ENCODE assay signal across 10 cellular contexts in genomic region chr11:105244157-105244820, GRCh38.
DNase-seq lines count a peak whose midpoint lies in the region; ATAC-seq and TF ChIP-seq lines count a peak whose summit lies in the region.
"Had no signal": no experiment of that assay in that cellular context is flagged by ENCODE, and none has a peak within 500 bp of the region (broad histone marks: within the 10 kb centered on the region; RNA-seq: fewer than 3 reads in every experiment).

No MANE protein-coding gene starts in this region.

- CTCF ChIA-PET in activated CD8-positive, alpha-beta T cell treated with anti-CD3 and anti-CD28 coated beads, Interleukin-2, amount 10 ng/mL, durations not matched to agents 7 days and 5 days (lab: Charles Lee): no interaction called here

- DNase-seq in KBM-7: peak; percentile 5
- peak in 2 of 4 donors; percentile 7 to 49 for DNase-seq in body of pancreas
- DNase-seq in kidney glomerular epithelial cell (lab: John Stamatoyannopoulos, UW): peak; percentile 70
- no peak for DNase-seq in midbrain (lab: John Stamatoyannopoulos, UW)
- DNase-seq in globus pallidus (ENCODE audit: low spot score): no peak
- DNase-seq in activated CD8-positive, alpha-beta T cell treated with anti-CD3 and anti-CD28 coated beads, Interleukin-2, amount 10 ng/mL, durations not matched to agents 7 days and 5 days: no peak
- DNase-seq: stimulated activated naive CD8-positive, alpha-beta T cell treated with anti-CD3 and anti-CD28 coated beads, Interleukin-15, Interleukin-2, amounts not matched to agents 100 U/mL and 50 U/mL, for 24 hours had no signal

- peak overlapping the region; percentile 68 for H2AFZ ChIP-seq in ACC112 (ENCODE audit: low read length, unreplicated experiment)

- H3K27ac Mint-ChIP-seq in activated CD8-positive, alpha-beta T cell treated with anti-CD3 and anti-CD28 coated beads, Interleukin-2, amount 10 ng/mL, durations not matched to agents 7 days and 5 days: no peak overlapping the region

- H3K4me1 Mint-ChIP-seq in activated CD8-positive, alpha-beta T cell treated with anti-CD3 and anti-CD28 coated beads, Interleukin-2, amount 10 ng/mL, durations not matched to agents 7 days and 5 days (ENCODE audit: low read depth): no peaks in the 10 kb centered on the region

- whole genome bisulfite sequencing in body of pancreas, 2 donors: 49 to 50% methylated on average over 4 of the region's 4 CpGs

- H3K27me3 Mint-ChIP-seq in activated CD8-positive, alpha-beta T cell treated with anti-CD3 and anti-CD28 coated beads, Interleukin-2, amount 10 ng/mL, durations not matched to agents 7 days and 5 days (ENCODE audit: low read depth): no peaks in the 10 kb centered on the region

- TF ChIP-seq CTCF in body of pancreas (IDR thresholded peaks at IDR 0.05): no peak

- H3K36me3 ChIP-seq in ACC112 (ENCODE audit: insufficient read depth, low read length) (no peaks in the 10 kb centered on the region), body of pancreas (replicated peaks in 1 of 2; ENCODE audit: insufficient read depth in 1 of 2, low read depth in 2 of 2) (no peaks in the 10 kb centered on the region)

- H3K4me3 Mint-ChIP-seq in activated CD8-positive, alpha-beta T cell treated with anti-CD3 and anti-CD28 coated beads, Interleukin-2, amount 10 ng/mL, durations not matched to agents 7 days and 5 days: no peak overlapping the region

- POLR2A ChIA-PET in activated CD8-positive, alpha-beta T cell treated with anti-CD3 and anti-CD28 coated beads, Interleukin-2, amount 10 ng/mL, durations not matched to agents 7 days and 5 days (lab: Charles Lee): no interaction called here

- H3K9me3 ChIP-seq in body of pancreas: no peaks in the 10 kb centered on the region

- peak; percentile 50 for ATAC-seq in body of pancreas
- ATAC-seq in activated CD4-positive, CD25-positive, alpha-beta regulatory T cell treated with anti-CD3 and anti-CD28 coated beads, Interleukin-2, amount 50 U/mL, for 24 hours: no peak
- no peak for ATAC-seq in activated CD8-positive, alpha-beta T cell treated with anti-CD3 and anti-CD28 coated beads, Interleukin-2, amount 10 ng/mL, durations not matched to agents 7 days and 5 days
- ATAC-seq: stimulated activated naive CD8-positive, alpha-beta T cell treated with anti-CD3 and anti-CD28 coated beads, Interleukin-15, Interleukin-2, amounts not matched to agents 100 U/mL and 50 U/mL, for 24 hours had no signal

- H3K36me3 Mint-ChIP-seq in activated CD8-positive, alpha-beta T cell treated with anti-CD3 and anti-CD28 coated beads, Interleukin-2, amount 10 ng/mL, durations not matched to agents 7 days and 5 days (ENCODE audit: low read depth): no peaks in the 10 kb centered on the region

- in situ Hi-C loops in KBM-7 (cut with MboI; ENCODE audit: low pct_unique_long_range_greater_than_20kb, low sequenced_read_pairs): no loop called here

- H3K27me3 ChIP-seq in ACC112 (ENCODE audit: insufficient read depth, low read length) (no peaks in the 10 kb centered on the region), body of pancreas (no peaks in the 10 kb centered on the region)

- H3K79me2 ChIP-seq in ACC112 (ENCODE audit: control insufficient read depth, insufficient read depth, low read length, unreplicated experiment): no peaks in the 10 kb centered on the region

- peaks cover 31% of the 10 kb centered on the region for H3K4me1 ChIP-seq in ACC112 (ENCODE audit: control insufficient read depth, insufficient read depth, low read length, unreplicated experiment)
- H3K4me1 ChIP-seq in body of pancreas: no peaks in the 10 kb centered on the region

- intact Hi-C loops in body of pancreas (cut with DNase I): no loop called here

- 0 out of 2 replicates have a peak overlapping the region, but pooled peaks have one; percentile 26 for H3K4me3 ChIP-seq in ACC112 (ENCODE audit: low read depth, low read length)
- no peak overlapping the region for H3K4me3 ChIP-seq in body of pancreas
- H3K4me3 ChIP-seq: SK-N-MC had no signal

- no peak for TF ChIP-seq POLR2A in body of pancreas (IDR thresholded peaks at IDR 0.05)

- no peaks in the 10 kb centered on the region for H3K9me3 Mint-ChIP-seq in activated CD8-positive, alpha-beta T cell treated with anti-CD3 and anti-CD28 coated beads, Interleukin-2, amount 10 ng/mL, durations not matched to agents 7 days and 5 days (ENCODE audit: insufficient read depth)

- H3K27ac ChIP-seq in ACC112 (ENCODE audit: low read depth, low read length) (peak overlapping the region; percentile 93), body of pancreas (no peak overlapping the region)
- H3K27ac ChIP-seq: SK-N-MC had no signal

Comparison
In these comparisons a context has a peak if more than half of its experiments do, and no peak if none do; other contexts are left out.
1. DNase-seq: peak in KBM-7 (single experiment) and kidney glomerular epithelial cell (single experiment); none in midbrain (single experiment), globus pallidus (single experiment) and activated CD8-positive, alpha-beta T cell treated with anti-CD3 and anti-CD28 coated beads, Interleukin-2, amount 10 ng/mL, durations not matched to agents 7 days and 5 days (single experiment).